In the genomic region with DNA sequence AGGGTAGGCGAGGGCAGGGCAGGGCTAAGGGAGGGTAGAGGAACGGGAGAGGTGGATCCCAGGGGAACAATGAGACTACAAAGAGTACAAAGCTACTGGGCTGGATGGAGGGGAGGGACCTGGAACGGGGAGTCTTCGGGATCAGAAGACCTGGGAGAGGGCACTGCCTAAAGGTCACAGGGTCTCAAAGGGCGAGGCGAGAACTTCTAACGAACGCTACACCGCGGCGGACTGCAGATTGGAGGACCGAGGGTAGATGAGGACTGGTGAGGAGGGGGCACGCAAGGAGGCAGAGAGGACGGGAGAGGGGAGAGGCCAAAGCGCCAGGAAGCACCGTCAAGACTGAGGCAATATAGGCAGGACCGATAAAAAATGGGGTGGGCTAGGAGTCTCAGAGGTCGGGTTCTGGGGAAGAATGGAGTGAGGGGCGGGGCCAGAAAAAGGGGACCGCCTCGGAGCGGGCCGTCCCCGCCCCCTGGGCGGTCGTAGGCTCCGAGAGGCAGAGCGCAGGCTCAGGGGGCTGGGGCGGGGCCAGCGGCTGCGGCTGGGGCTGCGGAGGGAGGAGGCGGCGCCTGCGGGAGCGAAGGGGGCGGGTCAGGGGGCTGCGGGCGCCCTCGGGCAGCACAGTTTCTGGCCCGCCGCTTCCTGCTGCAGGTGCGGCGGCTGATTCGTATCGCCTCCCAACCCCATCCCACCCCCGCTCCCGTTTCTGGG, we compare ENCODE assay signal across 8 cellular contexts. TPM values are rescaled to one million over a fixed set of nuclear protein-coding genes. Genes with fewer than 3 reads are reported as not detected.
DNase-seq lines count a peak whose midpoint lies in the region; ATAC-seq and TF ChIP-seq lines count a peak whose summit lies in the region.

No MANE protein-coding gene starts in this region.

- H3K36me3 ChIP-seq in GM23338 (ENCODE audit: insufficient read depth): no peaks in the 10 kb centered on the region
- H3K36me3 ChIP-seq in right lobe of liver: no peaks in the 10 kb centered on the region

- TF ChIP-seq CTCF in CD4-positive, alpha-beta T cell (IDR thresholded peaks at IDR 0.05): no peak
- TF ChIP-seq CTCF in GM23338 (conservative IDR thresholded peaks at IDR 0.05; ENCODE audit: low read depth in 2 of 2) (no peak), activated B cell treated with CpG ODN at 0.5 μM for 24 hours (IDR thresholded peaks at IDR 0.05) (no peak), right lobe of liver (IDR thresholded peaks at IDR 0.05) (no peak)

- TF ChIP-seq POLR2A in right lobe of liver (IDR thresholded peaks at IDR 0.05): no peak

- H3K27me3 ChIP-seq in CD4-positive, alpha-beta T cell (ENCODE audit: control insufficient read depth, insufficient read depth, low read length): peaks cover 58% of the 10 kb centered on the region
- H3K27me3 ChIP-seq in GM23338 (ENCODE audit: insufficient read depth): peaks cover 25% of the 10 kb centered on the region
- H3K27me3 ChIP-seq in right lobe of liver: no peaks in the 10 kb centered on the region

- peak; percentile 47 for ATAC-seq in CD4-positive, alpha-beta T cell (ENCODE audit: poor library complexity)
- ATAC-seq in GM23338 (peak; percentile 29; the same call in 2 of the 3 replicates), activated B cell treated with CpG ODN at 0.5 μM for 24 hours (ENCODE audit: low read depth) (peak; percentile 37), right lobe of liver (peak; percentile 47 to 57 (median 54)), GM21717 (IDR thresholded peaks at IDR 0.05; ENCODE audit: unreplicated experiment) (no peak)

- POLR2A ChIA-PET in CD4-positive, alpha-beta T cell (lab: Charles Lee): no interaction called here
- POLR2A ChIA-PET in activated B cell treated with CpG ODN at 0.5 μM for 24 hours (lab: Charles Lee): interaction anchor here (0.7 to 10.6 kb wide), 4 partner anchors 16 to 100 kb away, joined by 3 to 408 read pairs (median 6); no protein-coding TSS in a partner anchor

- DNase-seq in CD4-positive, alpha-beta T cell: peak; percentile 51 to 85 (median 75)
- DNase-seq in GM23338 (ENCODE audit: low spot score) (peak; percentile 96), NCI-H187 treated with DMSO at 0.1 percent for 48 hours (lab: John Stamatoyannopoulos, UW) (peak; percentile 72), activated B cell treated with CpG ODN at 0.5 μM for 24 hours (peak; percentile 87), cerebellum (ENCODE audit: low spot score) (peak; percentile 96), right lobe of liver (peak; percentile 89 to 93 (median 91))
- peak; percentile 75 to 83 for DNase-seq in stimulated activated CD4-positive, alpha-beta T cell treated with anti-CD3 and anti-CD28 coated beads, Interleukin-2, amount 100 ng/mL, for 48 hours

- peaks cover 6% of the 10 kb centered on the region for H3K9me3 ChIP-seq in CD4-positive, alpha-beta T cell (ENCODE audit: control insufficient read depth, low read length)
- no peaks in the 10 kb centered on the region for H3K9me3 ChIP-seq in right lobe of liver

- H3K79me2 ChIP-seq in GM23338 (replicated peaks; ENCODE audit: insufficient read depth): peaks cover 16% of the 10 kb centered on the region

- peaks cover 24% of the 10 kb centered on the region for H3F3A ChIP-seq in GM23338 (replicated peaks; ENCODE audit: low read depth)

- peaks cover 72% of the 10 kb centered on the region for H3K4me1 Mint-ChIP-seq in CD4-positive, alpha-beta T cell (ENCODE audit: low read depth)
- H3K4me1 Mint-ChIP-seq in GM23338: no peaks in the 10 kb centered on the region
- peaks cover 82% of the 10 kb centered on the region for H3K4me1 Mint-ChIP-seq in activated B cell treated with CpG ODN at 0.5 μM for 24 hours

- WGBS in right lobe of liver (ENCODE audit: insufficient coverage, low coverage, low lambda C conversion rate, missing lambda C conversion rate): 7% methylated on average over 27 of the region's 48 CpGs

- peak overlapping the region; percentile 98 for H3K4me2 ChIP-seq in GM23338

- H3K27ac Mint-ChIP-seq in CD4-positive, alpha-beta T cell: peak overlapping the region; percentile 83
- H3K27ac Mint-ChIP-seq in GM23338 (no peak overlapping the region), activated B cell treated with CpG ODN at 0.5 μM for 24 hours (peak overlapping the region; percentile 98)

- peaks cover 69% of the 10 kb centered on the region for H3K27me3 Mint-ChIP-seq in CD4-positive, alpha-beta T cell
- H3K27me3 Mint-ChIP-seq in GM23338 (ENCODE audit: insufficient read depth, low read depth, poor library complexity): peaks cover 18% of the 10 kb centered on the region
- H3K27me3 Mint-ChIP-seq in activated B cell treated with CpG ODN at 0.5 μM for 24 hours: peaks cover 5% of the 10 kb centered on the region

- H3K4me3 ChIP-seq in GM23338 (peak overlapping the region; percentile 88), right lobe of liver (peak overlapping the region; percentile 34 to 48 (median 38))

- intact Hi-C loops in CD4-positive, alpha-beta T cell (cut with DNase I, micrococcal nuclease): loop anchor here in 1 of 2 experiments (10.0 kb wide), 1 partner anchor 394 kb away; a partner anchor contains a TSS
- intact Hi-C loops in activated B cell treated with CpG ODN at 0.5 μM for 24 hours (cut with micrococcal nuclease) (no loop called here), right lobe of liver (cut with DNase I) (no loop called here)

- peaks cover 27% of the 10 kb centered on the region for H3K4me1 ChIP-seq in GM23338 (ENCODE audit: insufficient read depth)
- H3K4me1 ChIP-seq in right lobe of liver: peaks cover 0 to 29% (median 6%) of the 10 kb centered on the region in 4 donors

- H4K20me1 ChIP-seq in GM23338 (replicated peaks; ENCODE audit: insufficient read depth): peaks cover 13% of the 10 kb centered on the region; the same call in 1 of the 2 replicates

- H3K4me3 Mint-ChIP-seq in CD4-positive, alpha-beta T cell: peak overlapping the region; percentile 87
- H3K4me3 Mint-ChIP-seq in GM23338 (no peak overlapping the region; the same call in 2 of the 3 replicates), activated B cell treated with CpG ODN at 0.5 μM for 24 hours (peak overlapping the region; percentile 93)

- 0 out of 2 replicates have a peak, but pooled peaks cover 3% of the 10 kb centered on the region for H3K9me2 ChIP-seq in GM23338 (ENCODE audit: insufficient read depth)

- H3K9me3 Mint-ChIP-seq in CD4-positive, alpha-beta T cell: no peaks in the 10 kb centered on the region
- peaks cover 83% of the 10 kb centered on the region for H3K9me3 Mint-ChIP-seq in GM23338
- H3K9me3 Mint-ChIP-seq in activated B cell treated with CpG ODN at 0.5 μM for 24 hours: peaks cover 3% of the 10 kb centered on the region

- H3K36me3 Mint-ChIP-seq in CD4-positive, alpha-beta T cell (ENCODE audit: low read depth): peaks cover 6% of the 10 kb centered on the region
- peaks cover 55% of the 10 kb centered on the region for H3K36me3 Mint-ChIP-seq in GM23338 (ENCODE audit: low read depth)
- peaks cover 26% of the 10 kb centered on the region for H3K36me3 Mint-ChIP-seq in activated B cell treated with CpG ODN at 0.5 μM for 24 hours (ENCODE audit: low read depth)

- no peak overlapping the region for H3K27ac ChIP-seq in CD4-positive, alpha-beta T cell (ENCODE audit: low read depth, low read length)
- H3K27ac ChIP-seq in GM23338 (ENCODE audit: low read depth) (peak overlapping the region; percentile 90), right lobe of liver (no peak overlapping the region)

- H2AFZ ChIP-seq in GM23338: 0 out of 2 replicates have a peak overlapping the region, but pooled peaks have one; percentile 75

- CTCF ChIA-PET in CD4-positive, alpha-beta T cell (lab: Charles Lee): interaction anchor here (3.3 kb wide), 1 partner anchor 27 kb away, joined by 10 read pairs; no protein-coding TSS in a partner anchor
- CTCF ChIA-PET in activated B cell treated with CpG ODN at 0.5 μM for 24 hours (lab: Charles Lee): no interaction called here

TF ChIP-seq in GM23338, 12 proteins besides CTCF, POLR2A, EP300 and RAD21 (continues in another document):
- peak; percentile 77 for TF ChIP-seq POLR2AphosphoS5 (IDR thresholded peaks at IDR 0.05; ENCODE audit: low read depth)

RNA-seq across cellular contexts. Expression of a gene that starts 1.3 kb away (rescaled TPM):
- total RNA-seq in CD4-positive, alpha-beta T cell: 1 to 10 TPM; 1.6 to 2.0 TPM
- 2.7 and 3.4 TPM in 2 replicates for total RNA-seq in GM23338 (2014; rRNA removed; shearing (Covaris generic))
- polyA plus RNA-seq in GM23338 (2016; fragmentation: Nextera tagmentation; extraction: Ambion mirVana): 0.89 and 1.3 TPM in 2 replicates
- total RNA-seq in activated B cell treated with CpG ODN at 0.5 μM for 24 hours (34.5 and 44.3 TPM in 2 replicates), cerebellum (6.3 TPM), right lobe of liver (1 to 10 TPM in 5 of 6 experiments, under 1 TPM in 1; 0.92 to 3.0 (median 2.3) TPM)

RNA-seq across cellular contexts. Expression of a gene that starts 34.9 kb away (rescaled TPM):
- total RNA-seq in CD4-positive, alpha-beta T cell: under 1 TPM; 0.61 to 0.91 TPM
- total RNA-seq in GM23338 (2014; rRNA removed; shearing (Covaris generic)): 0.14 and 0.27 TPM in 2 replicates
- 0.63 and 0.99 TPM in 2 replicates for polyA plus RNA-seq in GM23338 (2016; fragmentation: Nextera tagmentation; extraction: Ambion mirVana)
- 1.4 and 2.4 TPM in 2 replicates for total RNA-seq in activated B cell treated with CpG ODN at 0.5 μM for 24 hours
- total RNA-seq in cerebellum: 0.36 TPM
- 1 to 10 TPM in 3 of 6 experiments, under 1 TPM in 3; 0.19 to 2.2 (median 1.0) TPM for total RNA-seq in right lobe of liver

RNA-seq across cellular contexts. Expression of a gene that starts 45.7 kb away (rescaled TPM):
- 100 to 1,000 TPM; 261 to 265 TPM for total RNA-seq in CD4-positive, alpha-beta T cell
- 54.6 and 70.2 TPM in 2 replicates for total RNA-seq in GM23338 (2014; rRNA removed; shearing (Covaris generic))
- polyA plus RNA-seq in GM23338 (2016; fragmentation: Nextera tagmentation; extraction: Ambion mirVana): 29.8 and 32.9 TPM in 2 replicates
- total RNA-seq in activated B cell treated with CpG ODN at 0.5 μM for 24 hours (66.9 and 79.5 TPM in 2 replicates), cerebellum (16.5 TPM), right lobe of liver (10 to 100 TPM; 23.6 to 57.9 (median 33.8) TPM)

RNA-seq across cellular contexts. Expression of a gene that starts 53.6 kb away (rescaled TPM):
- total RNA-seq in CD4-positive, alpha-beta T cell: 10 to 100 TPM; 22.1 to 24.2 TPM
- total RNA-seq in GM23338 (2014; rRNA removed; shearing (Covaris generic)): 141 and 173 TPM in 2 replicates
- 111 and 113 TPM in 2 replicates for polyA plus RNA-seq in GM23338 (2016; fragmentation: Nextera tagmentation; extraction: Ambion mirVana)
- total RNA-seq in activated B cell treated with CpG ODN at 0.5 μM for 24 hours: 58.8 and 65.5 TPM in 2 replicates
- 15.6 TPM for total RNA-seq in cerebellum
- total RNA-seq in right lobe of liver: 10 to 100 TPM in 2 of 6 experiments, 1 to 10 TPM in 4; 6.2 to 13.1 (median 9.2) TPM
